ENCODE assay signal across 1 cellular context in the genomic region with DNA sequence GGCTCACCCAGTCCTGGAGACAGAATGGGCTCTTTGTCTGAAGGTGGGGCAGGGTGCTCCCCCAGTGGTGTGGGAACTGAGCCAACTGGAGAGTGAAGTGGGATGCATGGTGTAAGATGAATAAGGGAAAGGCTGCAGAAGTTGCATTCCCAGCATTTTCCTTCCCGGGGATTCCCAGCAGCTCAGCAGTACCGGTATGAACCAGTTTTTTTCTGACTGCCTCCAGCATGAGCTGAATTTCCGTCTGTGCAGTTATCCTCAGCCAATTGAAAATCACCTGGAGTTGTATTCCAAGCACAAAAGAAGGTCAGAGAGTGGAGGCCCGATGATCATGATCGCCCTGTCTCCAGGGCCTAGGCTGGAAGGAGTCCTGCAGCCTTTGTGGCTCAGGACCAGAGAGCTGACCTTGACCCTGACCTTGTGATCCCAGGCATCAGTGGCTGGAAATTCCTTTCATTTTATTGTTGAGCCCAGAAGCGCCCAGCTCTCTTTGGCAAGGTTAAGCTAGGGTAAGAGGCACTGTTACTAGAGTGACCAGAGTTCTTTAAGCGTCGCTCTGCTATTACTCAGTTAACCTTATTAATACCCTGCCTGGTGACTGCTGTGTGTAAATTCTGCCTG.
TF ChIP-seq lines count a peak whose summit lies in the region.

No MANE protein-coding gene starts in this region.

TF ChIP-seq in GM12878, 131 proteins besides CTCF, POLR2A, EP300 and RAD21:
- TF ChIP-seq RUNX3 (IDR thresholded peaks at IDR 0.05; ENCODE audit: low read length), result no peak
